ENCODE assay signal across 8 cellular contexts in genomic region chr6:57221191-57221935, GRCh38. TPM values are rescaled to one million over a fixed set of nuclear protein-coding genes. Genes with fewer than 3 reads are reported as not detected.
A peak's percentile ranks its signal among the peaks of the same experiment; 100 is the strongest.
DNase-seq lines count a peak whose midpoint lies in the region; TF ChIP-seq lines count a peak whose summit lies in the region.

No MANE protein-coding gene starts in this region.

- no peaks in the 10 kb centered on the region for H3K36me3 ChIP-seq in sigmoid colon

- H3K27ac ChIP-seq in sigmoid colon: peak overlapping the region; percentile 94 to 100 (median 96)

- no peak for TF ChIP-seq EP300 in sigmoid colon (IDR thresholded peaks at IDR 0.05)

- TF ChIP-seq CTCF in sigmoid colon (IDR thresholded peaks at IDR 0.05): peak; percentile 57 to 84 (median 66)

- H3K4me3 ChIP-seq in sigmoid colon: peak overlapping the region; percentile 87 to 97 (median 90)

- intact Hi-C loops in sigmoid colon (cut with DNase I): loop anchor here (2.0 kb wide), 1 partner anchor 49 kb away; the partner anchor contains the start of gene BAG2

- TF ChIP-seq POLR2A in GM10847 (IDR thresholded peaks at IDR 0.05; ENCODE audit: extremely low read depth, insufficient read length) (peak; percentile 39), sigmoid colon (IDR thresholded peaks at IDR 0.05) (peak in 1 of 2 donors; percentile 38)

- H3K27me3 ChIP-seq in sigmoid colon: no peaks in the 10 kb centered on the region

- H3K4me1 ChIP-seq in sigmoid colon: peaks cover 0 to 75% (median 38%) of the 10 kb centered on the region in 4 donors

- no peaks in the 10 kb centered on the region for H3K9me3 ChIP-seq in sigmoid colon

- WGBS in sigmoid colon, 2 donors: 0 to 1% methylated on average over 38 of the region's 38 CpGs

- DNase-seq in H4 (ENCODE audit: low spot score) (peak; percentile 62), Kasumi-1 (lab: John Stamatoyannopoulos, UW) (peak; percentile 69 to 83), T follicular helper cell (ENCODE audit: low read depth) (peak; percentile 38), astrocyte of the hippocampus (ENCODE audit: low read depth, low spot score) (peak; percentile 88), iPS DF 4.7 (ENCODE audit: extremely low read depth, low spot score) (peak; percentile 56), sigmoid colon (peak; percentile 86), COLO829 (ENCODE audit: low spot score) (no peak)

RNA-seq across cellular contexts. Expression of gene RAB23, which starts 0.7 kb away (rescaled TPM):
- 19.9 and 30.9 TPM in 2 replicates for total RNA-seq in H4 (2014; rRNA removed; shearing (Covaris generic))
- 100 to 1,000 TPM; 115 to 188 (median 167) TPM for total RNA-seq in sigmoid colon
- polyA plus RNA-seq in sigmoid colon: 10 to 100 TPM in 1 of 3 donors, 1 to 10 TPM in 2; 3.5 to 10.1 (median 7.8) TPM

RNA-seq across cellular contexts. Expression of gene BAG2, which starts 49.2 kb away (rescaled TPM):
- total RNA-seq in H4 (2014; rRNA removed; shearing (Covaris generic)): 28.1 and 29.4 TPM in 2 replicates
- 10 to 100 TPM; 55.6 to 74.5 (median 60.0) TPM for total RNA-seq in sigmoid colon
- 1 to 10 TPM in 2 of 3 donors, under 1 TPM in 1; 0.92 to 2.9 (median 1.8) TPM for polyA plus RNA-seq in sigmoid colon
